In the genomic region with DNA sequence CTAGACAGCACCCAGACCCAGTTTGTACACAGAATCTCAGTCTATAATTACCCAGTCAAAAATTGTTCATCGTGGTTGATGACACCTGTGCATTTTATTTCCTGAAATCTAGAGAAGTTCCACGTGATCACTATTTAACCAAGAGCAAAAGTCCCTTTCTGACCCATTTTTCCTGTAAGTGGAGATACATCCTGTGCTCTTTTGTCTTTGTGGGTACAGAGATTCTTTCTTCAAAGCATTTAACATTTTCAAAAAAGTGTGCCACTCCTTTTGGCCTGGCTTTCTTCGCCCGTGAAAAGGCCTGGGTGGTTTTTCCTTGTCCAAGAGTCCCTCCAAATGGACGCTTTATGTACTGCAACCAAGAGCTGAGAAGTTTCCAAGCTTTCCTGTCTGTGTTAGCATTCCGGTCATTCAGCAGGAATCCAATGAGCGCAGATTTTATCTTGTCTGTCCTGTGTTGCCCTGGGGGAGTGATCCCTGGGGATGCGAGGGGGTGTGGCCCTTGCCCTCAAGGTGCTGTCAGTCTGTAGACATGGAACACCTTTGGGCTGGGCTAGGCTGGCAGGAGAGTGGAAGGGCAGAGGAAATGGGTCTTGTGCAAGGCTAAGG, we compare ENCODE assay signal across 8 cellular contexts.
DNase-seq lines count a peak whose midpoint lies in the region; ATAC-seq and TF ChIP-seq lines count a peak whose summit lies in the region.

No MANE protein-coding gene starts in this region.

- H2AFZ ChIP-seq in OCI-LY7 (ENCODE audit: low read length): peak overlapping the region; percentile 75; the same call in 1 of the 2 replicates
- peak overlapping the region; percentile 62 for H2AFZ ChIP-seq in neural progenitor cell (replicated peaks)

- H3K27ac ChIP-seq in OCI-LY7 (ENCODE audit: low read depth, low read length, poor library complexity, severe bottlenecking) (no peak overlapping the region), neural progenitor cell (no peak overlapping the region)

- BruUV-seq in OCI-LY7 (replicated peaks; lab: Mats Ljungman, UMichigan): no TSS peak

- ATAC-seq in GM19452 (IDR thresholded peaks at IDR 0.05; ENCODE audit: unreplicated experiment) (no peak), GM18867 (IDR thresholded peaks at IDR 0.05; ENCODE audit: unreplicated experiment) (no peak)

- no peaks in the 10 kb centered on the region for H3K27me3 ChIP-seq in neural progenitor cell

- peaks cover 7% of the 10 kb centered on the region for H3K4me1 Mint-ChIP-seq in neural progenitor cell

- H3K4me1 ChIP-seq in OCI-LY7 (ENCODE audit: insufficient read depth, low read length, poor library complexity, severe bottlenecking): peaks cover 14% of the 10 kb centered on the region
- no peaks in the 10 kb centered on the region for H3K4me1 ChIP-seq in neural progenitor cell

- peak overlapping the region; percentile 18 for H3K4me2 ChIP-seq in OCI-LY7 (ENCODE audit: low read length)
- no peak overlapping the region for H3K4me2 ChIP-seq in neural progenitor cell

- no peak overlapping the region for H3K4me3 Mint-ChIP-seq in neural progenitor cell

- TF ChIP-seq CTCF in AG09309 (IDR thresholded peaks at IDR 0.05; ENCODE audit: control insufficient read depth, insufficient read depth, low read depth, low read length, missing control alignments) (peak; percentile 70), GM20000 (IDR thresholded peaks at IDR 0.05; ENCODE audit: extremely low read depth, missing control alignments) (peak; percentile 24), OCI-LY7 (conservative IDR thresholded peaks at IDR 0.05; ENCODE audit: low read length) (peak; percentile 73), foreskin fibroblast (IDR thresholded peaks at IDR 0.05; ENCODE audit: low read depth, low read length) (peak; percentile 67), neural progenitor cell (IDR thresholded peaks at IDR 0.05) (peak; percentile 82)

- H3K9me2 ChIP-seq in OCI-LY7 (ENCODE audit: insufficient read depth, low read length): no peaks in the 10 kb centered on the region

- DNase-seq in AG09309 (ENCODE audit: low read depth) (no peak), GM20000 (ENCODE audit: low spot score) (no peak), OCI-LY7 (ENCODE audit: low spot score) (peak; percentile 41), foreskin fibroblast (peak; percentile 69 to 87), neural progenitor cell (ENCODE audit: low spot score) (peak; percentile 78)
- peak; percentile 55 for DNase-seq in activated naive CD4-positive, alpha-beta T cell treated with Interleukin-2 at 50 U/mL for 16 hours

- no peaks in the 10 kb centered on the region for H3K27me3 Mint-ChIP-seq in neural progenitor cell (ENCODE audit: insufficient read depth, low read depth)

- H3K79me2 ChIP-seq in OCI-LY7 (ENCODE audit: insufficient read depth, low read depth, low read length) (no peaks in the 10 kb centered on the region), neural progenitor cell (ENCODE audit: low read depth) (no peaks in the 10 kb centered on the region)

- no peaks in the 10 kb centered on the region for H3K9me3 ChIP-seq in OCI-LY7 (ENCODE audit: low read length)
- H3K9me3 ChIP-seq in neural progenitor cell (ENCODE audit: low read depth): no peaks in the 10 kb centered on the region

- H3F3A ChIP-seq in neural progenitor cell (ENCODE audit: low read depth): no peaks in the 10 kb centered on the region

- no peaks in the 10 kb centered on the region for H4K20me1 ChIP-seq in OCI-LY7 (ENCODE audit: insufficient read depth, low read length)
- H4K20me1 ChIP-seq in neural progenitor cell (ENCODE audit: low read depth): no peaks in the 10 kb centered on the region

- intact Hi-C loops in OCI-LY7 (cut with micrococcal nuclease; ENCODE audit: unreplicated experiment): loop anchor here (5.0 kb wide), 1 partner anchor 416 kb away; no protein-coding TSS in a partner anchor

- H3K36me3 ChIP-seq in OCI-LY7 (ENCODE audit: insufficient read depth, low read length) (no peaks in the 10 kb centered on the region), neural progenitor cell (no peaks in the 10 kb centered on the region)

- H3K4me3 ChIP-seq in AG09309 (ENCODE audit: control insufficient read depth, low read depth, low read length): no peak overlapping the region
- no peak overlapping the region for H3K4me3 ChIP-seq in OCI-LY7 (ENCODE audit: low read depth, low read length, poor library complexity, severe bottlenecking)
- no peak overlapping the region for H3K4me3 ChIP-seq in foreskin fibroblast (ENCODE audit: low read depth in 1 of 2, low read length in 2 of 2)
- no peak overlapping the region for H3K4me3 ChIP-seq in neural progenitor cell

- POLR2A ChIA-PET in OCI-LY7 (lab: Charles Lee): interaction anchor here (0.7 to 1.1 kb wide), 2 partner anchors 31 to 46 kb away, joined by 3 read pairs; no protein-coding TSS in a partner anchor

- no peak overlapping the region for H3K9ac ChIP-seq in neural progenitor cell

- H3K36me3 Mint-ChIP-seq in neural progenitor cell: peaks cover 8% of the 10 kb centered on the region

- H3K27ac Mint-ChIP-seq in neural progenitor cell: no peak overlapping the region

- CTCF ChIA-PET in OCI-LY7 (lab: Charles Lee; ENCODE audit: unreplicated experiment): no interaction called here

- peaks cover 7% of the 10 kb centered on the region for H3K9me3 Mint-ChIP-seq in neural progenitor cell

Comparison
In these comparisons a context has a peak if more than half of its experiments do, and no peak if none do; other contexts are left out.
1. DNase-seq: peak in OCI-LY7 (single experiment), activated naive CD4-positive, alpha-beta T cell treated with Interleukin-2 at 50 U/mL for 16 hours (single experiment), foreskin fibroblast (2 of 2) and neural progenitor cell (single experiment); none in AG09309 (single experiment) and GM20000 (single experiment).
2. CTCF ChIP-seq: peak in every context shown above with its lines; median percentile 82 in neural progenitor cell; 73 in OCI-LY7; 70 in AG09309; 67 in foreskin fibroblast; 24 in GM20000.